ENCODE assay signal across 6 cellular contexts in genomic region chr5:181205402-181205734, GRCh38. TPM values are rescaled to one million over a fixed set of nuclear protein-coding genes. Genes with fewer than 3 reads are reported as not detected.
DNase-seq lines count a peak whose midpoint lies in the region; ATAC-seq, FAIRE-seq and TF ChIP-seq lines count a peak whose summit lies in the region.

No MANE protein-coding gene starts in this region.

- peak overlapping the region; percentile 99 for H3K4me3 Mint-ChIP-seq in natural killer cell

- ATAC-seq in K562 (no peak), natural killer cell (no peak), GM21737 (IDR thresholded peaks at IDR 0.05; ENCODE audit: unreplicated experiment) (no peak), HG02885 (IDR thresholded peaks at IDR 0.05; ENCODE audit: poor library complexity, unreplicated experiment) (no peak)

- no peak for TF ChIP-seq RAD21 in K562 (CRISPR knock-in tag; conservative IDR thresholded peaks at IDR 0.05 in 1 of 2, IDR thresholded peaks at IDR 0.05 in 1 of 2)

- no peak for TF ChIP-seq POLR2A in K562 (conservative IDR thresholded peaks at IDR 0.05)

- H3K36me3 Mint-ChIP-seq in natural killer cell: peaks cover 9% of the 10 kb centered on the region

- intact Hi-C loops in K562 (cut with micrococcal nuclease): no loop called here
- intact Hi-C loops in natural killer cell (cut with micrococcal nuclease): no loop called here

- CTCF ChIA-PET in K562 (lab: Yijun Ruan, JAX; ENCODE audit: low intra/inter-chr PET ratio): no interaction called here

- in situ Hi-C loops in K562 (cut with MboI): no loop called here

- no peaks in the 10 kb centered on the region for H3K27me3 ChIP-seq in K562 (ENCODE audit: control insufficient read depth in 2 of 2, insufficient read depth in 2 of 2, low read length in 2 of 2)

- FAIRE-seq in K562 (lab: Jason Lieb, UNC): no peak

- H3K27ac Mint-ChIP-seq in natural killer cell: peak overlapping the region; percentile 91 to 99

- BruUV-seq in K562 (replicated peaks; lab: Mats Ljungman, UMichigan): no TSS peak

- H2AFZ ChIP-seq in K562 (ENCODE audit: low read depth, low read length): peak overlapping the region; percentile 91

- peaks cover 29 to 30% of the 10 kb centered on the region in 2 donors for H3K27me3 Mint-ChIP-seq in natural killer cell (ENCODE audit: low read depth in 2 of 2)

- WGBS in K562 (ENCODE audit: insufficient coverage, low coverage, missing lambda C conversion rate): 26% methylated on average over 25 of the region's 26 CpGs

- H3K4me2 ChIP-seq in K562 (ENCODE audit: insufficient read depth, low read length): peak overlapping the region; percentile 75

- H3K27ac ChIP-seq in K562 (ENCODE audit: extremely low read depth, low read depth, low read length): peak overlapping the region; percentile 28; the same call in 1 of the 3 replicates

- H3K4me1 ChIP-seq in K562 (replicated peaks in 1 of 2; ENCODE audit: control insufficient read depth in 2 of 2, insufficient read depth in 2 of 2, low read length in 2 of 2): peaks cover 20 to 40% of the 10 kb centered on the region in 2 experiments; a peak in 4 of 5 replicates

- H3K4me1 Mint-ChIP-seq in natural killer cell: peaks cover 33 to 48% of the 10 kb centered on the region in 2 donors

- peak overlapping the region; percentile 60 for H3K4me3 ChIP-seq in GM12864 (ENCODE audit: low read depth, low read length)
- H3K4me3 ChIP-seq in K562: peak overlapping the region; percentile 60

- no peaks in the 10 kb centered on the region for H3K36me3 ChIP-seq in K562 (ENCODE audit: control insufficient read depth, insufficient read depth, low read length)

- H3K79me2 ChIP-seq in K562 (ENCODE audit: control insufficient read depth, insufficient read depth, low read length): no peaks in the 10 kb centered on the region

- TF ChIP-seq CTCF in GM12864 (IDR thresholded peaks at IDR 0.05; ENCODE audit: low read depth, low read length, missing control alignments): no peak
- no peak for TF ChIP-seq CTCF in K562 (IDR thresholded peaks at IDR 0.05 in 2 of 3, conservative IDR thresholded peaks at IDR 0.05 in 1 of 3; ENCODE audit: insufficient read depth in 2 of 3, low read depth in 1 of 3, low read length in 3 of 3)
- TF ChIP-seq CTCF in natural killer cell (IDR thresholded peaks at IDR 0.05): no peak

- POLR2A ChIA-PET in K562 (lab: Yijun Ruan, JAX): interaction anchor here (0.6 to 5.0 kb wide), 2 partner anchors 14 to 186 kb away, joined by 3 to 69 read pairs; no protein-coding TSS in a partner anchor

- no peaks in the 10 kb centered on the region for H4K20me1 ChIP-seq in K562 (replicated peaks; ENCODE audit: control insufficient read depth, insufficient read depth, low read length)

- H3K9ac ChIP-seq in K562 (ENCODE audit: insufficient read depth in 1 of 2, low read depth in 2 of 2, low read length in 2 of 2): peak overlapping the region in 1 of 2 experiments; percentile 93; a peak in 2 of 4 replicates

- no peak for TF ChIP-seq EP300 in K562 (IDR thresholded peaks at IDR 0.05; ENCODE audit: low read length)

- no peaks in the 10 kb centered on the region for H3K9me1 ChIP-seq in K562 (ENCODE audit: control insufficient read depth, insufficient read depth, low read length)

- H3K9me3 ChIP-seq in K562 (replicated peaks; ENCODE audit: control insufficient read depth, insufficient read depth, low read depth, low read length): no peaks in the 10 kb centered on the region

- no peaks in the 10 kb centered on the region for H3K9me3 Mint-ChIP-seq in natural killer cell

- no peak for DNase-seq in GM12864 (ENCODE audit: low read depth)
- DNase-seq in K562 (ENCODE audit: extremely low read depth in 1 of 4, low spot score in 3 of 4): no peak
- no peak for DNase-seq in natural killer cell
- no peak for DNase-seq in NCI-H2081 (lab: John Stamatoyannopoulos, UW)

RNA-seq across cellular contexts. Expression of gene TRIM7, which starts 0.4 kb away (rescaled TPM):
- total RNA-seq in K562 (2011; cell fraction: chromatin; rRNA removed; ENCODE audit: low replicate concordance): 5.4 and 8.3 TPM in 2 replicates
- total RNA-seq in K562 (2011; cell fraction: nucleolus; rRNA removed): 6.2 and 7.5 TPM in 2 replicates
- 7.2 and 7.9 TPM in 2 replicates for total RNA-seq in K562 (2011; cell fraction: nucleoplasm; rRNA removed)
- 12.9 and 13.8 TPM in 2 replicates for total RNA-seq in K562 (2014; rRNA removed)
- total RNA-seq in K562 (2014; rRNA removed; fragmentation: Illumina TruSeq; extraction: Trizol): 8.4 and 11.7 TPM in 2 replicates
- total RNA-seq in K562 (2015; rRNA removed; fragmentation: Illumina TruSeq; extraction: Trizol): 8.9 and 9.0 TPM in 2 replicates
- 10.3 and 12.4 TPM in 2 replicates for total RNA-seq in K562 (2021)
- 7.1 and 12.6 TPM in 2 replicates for polyA plus RNA-seq in K562 (2011; rRNA removed)
- 4.5 and 12.8 TPM in 2 replicates for polyA plus RNA-seq in K562 (2011; cell fraction: cytosol; rRNA removed)
- 8.4 and 8.9 TPM in 2 replicates for polyA plus RNA-seq in K562 (2011; cell fraction: nucleus; rRNA removed)
- 6.9 and 17.6 TPM in 2 replicates for polyA plus RNA-seq in K562 (2012)
- polyA plus RNA-seq in K562 (2014; fragmentation: Illumina TruSeq; extraction: Trizol): 5.4 and 7.7 TPM in 2 replicates
- 1 to 10 TPM; 2.6 to 3.2 TPM for polyA plus RNA-seq in K562 (2014; fragmentation: Nextera tagmentation; extraction: Ambion mirVana)
- polyA plus RNA-seq in K562 (2014; rRNA removed): 12.4 and 14.9 TPM in 2 replicates
- 3.3 and 4.2 TPM in 2 replicates for polyA minus RNA-seq in K562 (2011; rRNA and poly(A)+ RNA removed)
- 3.4 and 4.1 TPM in 2 replicates for polyA minus RNA-seq in K562 (2011; cell fraction: cytosol; rRNA and poly(A)+ RNA removed)
- 2.6 and 3.3 TPM in 2 replicates for polyA minus RNA-seq in K562 (2011; cell fraction: nucleus; rRNA and poly(A)+ RNA removed)
- total RNA-seq in natural killer cell: 1 to 10 TPM in 1 of 3 donors, under 1 TPM in 1, not detected in 1; 0.73 to 1.2 TPM

RNA-seq across cellular contexts. Expression of gene TRIM41, which starts 17.7 kb away (rescaled TPM):
- total RNA-seq in K562 (2011; cell fraction: chromatin; rRNA removed; ENCODE audit: low replicate concordance): 93.5 and 120 TPM in 2 replicates
- total RNA-seq in K562 (2011; cell fraction: nucleolus; rRNA removed): 59.6 and 64.0 TPM in 2 replicates
- total RNA-seq in K562 (2011; cell fraction: nucleoplasm; rRNA removed): 84.3 and 102 TPM in 2 replicates
- total RNA-seq in K562 (2014; rRNA removed): 29.5 and 31.6 TPM in 2 replicates
- 11.4 and 14.2 TPM in 2 replicates for total RNA-seq in K562 (2014; rRNA removed; fragmentation: Illumina TruSeq; extraction: Trizol)
- total RNA-seq in K562 (2015; rRNA removed; fragmentation: Illumina TruSeq; extraction: Trizol): 21.7 and 25.6 TPM in 2 replicates
- total RNA-seq in K562 (2021): 37.7 and 47.6 TPM in 2 replicates
- 15.6 and 19.3 TPM in 2 replicates for polyA plus RNA-seq in K562 (2011; rRNA removed)
- polyA plus RNA-seq in K562 (2011; cell fraction: cytosol; rRNA removed): 15.7 and 25.0 TPM in 2 replicates
- 121 and 125 TPM in 2 replicates for polyA plus RNA-seq in K562 (2011; cell fraction: nucleus; rRNA removed)
- 32.5 and 45.1 TPM in 2 replicates for polyA plus RNA-seq in K562 (2012)
- 20.9 and 29.8 TPM in 2 replicates for polyA plus RNA-seq in K562 (2014; fragmentation: Illumina TruSeq; extraction: Trizol)
- polyA plus RNA-seq in K562 (2014; fragmentation: Nextera tagmentation; extraction: Ambion mirVana): 1 to 10 TPM; 1.8 to 2.1 TPM
- 34.8 and 39.3 TPM in 2 replicates for polyA plus RNA-seq in K562 (2014; rRNA removed)
- polyA minus RNA-seq in K562 (2011; rRNA and poly(A)+ RNA removed): 14.0 and 16.6 TPM in 2 replicates
- 7.3 and 9.5 TPM in 2 replicates for polyA minus RNA-seq in K562 (2011; cell fraction: cytosol; rRNA and poly(A)+ RNA removed)
- 19.9 and 22.7 TPM in 2 replicates for polyA minus RNA-seq in K562 (2011; cell fraction: nucleus; rRNA and poly(A)+ RNA removed)
- 10 to 100 TPM; 33.4 to 41.6 (median 36.0) TPM for total RNA-seq in natural killer cell

RNA-seq across cellular contexts. Expression of gene RACK1, which starts 38.3 kb away (rescaled TPM):
- 854 and 1,455 TPM in 2 replicates for total RNA-seq in K562 (2011; cell fraction: chromatin; rRNA removed; ENCODE audit: low replicate concordance)
- total RNA-seq in K562 (2011; cell fraction: nucleolus; rRNA removed): 1,835 and 1,893 TPM in 2 replicates
- total RNA-seq in K562 (2011; cell fraction: nucleoplasm; rRNA removed): 1,718 and 2,743 TPM in 2 replicates
- total RNA-seq in K562 (2014; rRNA removed) (4,051 and 4,420 TPM in 2 replicates), K562 (2014; rRNA removed; fragmentation: Illumina TruSeq; extraction: Trizol) (2,268 and 2,618 TPM in 2 replicates), K562 (2015; rRNA removed; fragmentation: Illumina TruSeq; extraction: Trizol) (3,776 and 3,843 TPM in 2 replicates), K562 (2021) (2,303 and 2,318 TPM in 2 replicates), natural killer cell (1,000 to 10,000 TPM; 1,089 to 1,233 (median 1,138) TPM)
- polyA plus RNA-seq in K562 (2011; rRNA removed) (3,764 and 5,908 TPM in 2 replicates), K562 (2014; fragmentation: Illumina TruSeq; extraction: Trizol) (3,833 and 4,270 TPM in 2 replicates), K562 (2014; fragmentation: Nextera tagmentation; extraction: Ambion mirVana) (1,000 to 10,000 TPM; 3,894 to 5,311 TPM), K562 (2014; rRNA removed) (3,427 and 3,846 TPM in 2 replicates)
- 7,594 and 7,810 TPM in 2 replicates for polyA plus RNA-seq in K562 (2011; cell fraction: cytosol; rRNA removed)
- 2,830 and 3,465 TPM in 2 replicates for polyA plus RNA-seq in K562 (2011; cell fraction: nucleus; rRNA removed)
- 3,329 and 5,405 TPM in 2 replicates for polyA plus RNA-seq in K562 (2012)
- 4,917 and 6,085 TPM in 2 replicates for polyA minus RNA-seq in K562 (2011; rRNA and poly(A)+ RNA removed)
- 3,397 and 3,535 TPM in 2 replicates for polyA minus RNA-seq in K562 (2011; cell fraction: cytosol; rRNA and poly(A)+ RNA removed)
- polyA minus RNA-seq in K562 (2011; cell fraction: nucleus; rRNA and poly(A)+ RNA removed): 973 and 1,854 TPM in 2 replicates

RNA-seq across cellular contexts. Expression of gene TRIM52, which starts 55.6 kb away (rescaled TPM):
- total RNA-seq in K562 (2011; cell fraction: chromatin; rRNA removed; ENCODE audit: low replicate concordance): 34.8 and 81.1 TPM in 2 replicates
- 29.7 and 40.4 TPM in 2 replicates for total RNA-seq in K562 (2011; cell fraction: nucleolus; rRNA removed)
- 48.1 and 60.9 TPM in 2 replicates for total RNA-seq in K562 (2011; cell fraction: nucleoplasm; rRNA removed)
- total RNA-seq in K562 (2014; rRNA removed) (6.1 and 6.5 TPM in 2 replicates), K562 (2014; rRNA removed; fragmentation: Illumina TruSeq; extraction: Trizol) (13.5 and 13.9 TPM in 2 replicates), K562 (2015; rRNA removed; fragmentation: Illumina TruSeq; extraction: Trizol) (10.5 and 12.8 TPM in 2 replicates), K562 (2021) (13.5 and 14.2 TPM in 2 replicates), natural killer cell (10 to 100 TPM; 43.4 to 60.0 (median 44.4) TPM)
- polyA plus RNA-seq in K562 (2011; rRNA removed) (21.9 and 24.1 TPM in 2 replicates), K562 (2014; fragmentation: Illumina TruSeq; extraction: Trizol) (15.8 and 17.2 TPM in 2 replicates), K562 (2014; fragmentation: Nextera tagmentation; extraction: Ambion mirVana) (1 to 10 TPM; 3.3 to 3.7 TPM), K562 (2014; rRNA removed) (18.0 and 20.0 TPM in 2 replicates)
- polyA plus RNA-seq in K562 (2011; cell fraction: cytosol; rRNA removed): 5.6 and 11.8 TPM in 2 replicates
- polyA plus RNA-seq in K562 (2011; cell fraction: nucleus; rRNA removed): 30.2 and 31.5 TPM in 2 replicates
- polyA plus RNA-seq in K562 (2012): 12.9 and 20.0 TPM in 2 replicates
- polyA minus RNA-seq in K562 (2011; rRNA and poly(A)+ RNA removed): 17.6 and 20.0 TPM in 2 replicates
- polyA minus RNA-seq in K562 (2011; cell fraction: cytosol; rRNA and poly(A)+ RNA removed): 6.1 and 6.8 TPM in 2 replicates
- polyA minus RNA-seq in K562 (2011; cell fraction: nucleus; rRNA and poly(A)+ RNA removed): 11.4 and 21.9 TPM in 2 replicates

RNA-seq across cellular contexts. Expression of gene OR2V2, which starts 58.0 kb away (rescaled TPM):
- not detected in 2 replicates for total RNA-seq in K562 (2011; cell fraction: chromatin; rRNA removed; ENCODE audit: low replicate concordance)
- total RNA-seq in K562 (2011; cell fraction: nucleolus; rRNA removed): not detected in 2 replicates
- total RNA-seq in K562 (2011; cell fraction: nucleoplasm; rRNA removed): not detected in 2 replicates
- total RNA-seq in K562 (2014; rRNA removed): not detected in 2 replicates
- not detected in 2 replicates for total RNA-seq in K562 (2014; rRNA removed; fragmentation: Illumina TruSeq; extraction: Trizol)
- not detected in 2 replicates for total RNA-seq in K562 (2015; rRNA removed; fragmentation: Illumina TruSeq; extraction: Trizol)
- not detected in 2 replicates for total RNA-seq in K562 (2021)
- polyA plus RNA-seq in K562 (2011; rRNA removed): not detected in 2 replicates
- not detected in 2 replicates for polyA plus RNA-seq in K562 (2011; cell fraction: cytosol; rRNA removed)
- polyA plus RNA-seq in K562 (2011; cell fraction: nucleus; rRNA removed): not detected in 2 replicates
- not detected in 2 replicates for polyA plus RNA-seq in K562 (2012)
- polyA plus RNA-seq in K562 (2014; fragmentation: Illumina TruSeq; extraction: Trizol): not detected in 2 replicates
- under 1 TPM in 1 of 2 experiments, not detected in 1; 0.01 TPM for polyA plus RNA-seq in K562 (2014; fragmentation: Nextera tagmentation; extraction: Ambion mirVana)
- not detected in 2 replicates for polyA plus RNA-seq in K562 (2014; rRNA removed)
- not detected in 2 replicates for polyA minus RNA-seq in K562 (2011; rRNA and poly(A)+ RNA removed)
- not detected in 2 replicates for polyA minus RNA-seq in K562 (2011; cell fraction: cytosol; rRNA and poly(A)+ RNA removed)
- not detected in 2 replicates for polyA minus RNA-seq in K562 (2011; cell fraction: nucleus; rRNA and poly(A)+ RNA removed)
- not detected for total RNA-seq in natural killer cell
